2 cellular contexts compared by ENCODE assay signal in the genomic region with DNA sequence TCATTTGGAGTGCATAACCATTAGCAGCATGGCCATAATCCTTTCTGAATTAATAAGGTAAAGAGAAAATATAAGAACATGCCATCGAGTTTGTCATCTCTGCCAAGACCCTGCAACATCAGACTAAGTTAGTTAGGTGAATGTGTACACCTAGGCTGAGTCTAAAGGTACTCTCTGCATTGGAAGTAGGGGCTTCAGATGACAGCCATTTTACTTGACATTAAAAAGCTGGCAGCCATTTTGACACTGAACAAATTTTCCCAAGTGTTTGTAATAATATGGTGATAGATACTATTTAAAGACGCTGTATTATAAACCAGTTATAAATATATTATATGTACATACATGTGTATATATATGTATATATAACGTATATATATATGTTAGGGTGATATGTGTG.
TF ChIP-seq lines count a peak whose summit lies in the region.

No MANE protein-coding gene starts in this region.

TF ChIP-seq in HCT116, 20 proteins besides CTCF, POLR2A, EP300 and RAD21:
- TF ChIP-seq EZH2 (IDR thresholded peaks at IDR 0.05): no peak
- TF ChIP-seq ZNF274 (IDR thresholded peaks at IDR 0.05; ENCODE audit: low read depth, low read length): no peak
- TF ChIP-seq TCF7L2 (IDR thresholded peaks at IDR 0.05; ENCODE audit: borderline replicate concordance, extremely low read depth, insufficient read depth, insufficient read length): no peak
- TF ChIP-seq FOSL1 (IDR thresholded peaks at IDR 0.05; ENCODE audit: low read depth): no peak
- no peak for TF ChIP-seq POLR2AphosphoS5 (IDR thresholded peaks at IDR 0.05; ENCODE audit: low read depth, low read length)
- no peak for TF ChIP-seq ELF1 (IDR thresholded peaks at IDR 0.05; ENCODE audit: borderline replicate concordance, low read depth)
- TF ChIP-seq YY1 (IDR thresholded peaks at IDR 0.05; ENCODE audit: extremely low read depth, insufficient replicate concordance, low read depth, low read length): peak; percentile 52
- no peak for TF ChIP-seq SP1 (IDR thresholded peaks at IDR 0.05; ENCODE audit: low read depth)

TF ChIP-seq in H1, 55 proteins besides CTCF, POLR2A, EP300 and RAD21:
- TF ChIP-seq RFX5 (IDR thresholded peaks at IDR 0.05; ENCODE audit: borderline replicate concordance, low read depth, low read length): no peak
- no peak for TF ChIP-seq CREB1 (IDR thresholded peaks at IDR 0.05)
- no peak for TF ChIP-seq ZNF274 (IDR thresholded peaks at IDR 0.05; ENCODE audit: borderline replicate concordance, extremely low read depth, low read length)
- TF ChIP-seq NANOG (IDR thresholded peaks at IDR 0.05; ENCODE audit: insufficient read depth, low read depth, low read length, poor library complexity, severe bottlenecking): no peak
- no peak for TF ChIP-seq SP2 (IDR thresholded peaks at IDR 0.05; ENCODE audit: low read length)
- TF ChIP-seq YY1 (IDR thresholded peaks at IDR 0.05; ENCODE audit: low read depth, low read length): peak; percentile 80
- TF ChIP-seq EZH2 (IDR thresholded peaks at IDR 0.05; ENCODE audit: low read depth, low read length, severe bottlenecking): no peak
